ENCODE assay signal across 16 cellular contexts in genomic region chr10:4699950-4700730, GRCh38.
"Had no signal": no experiment of that assay in that cellular context is flagged by ENCODE, and none has a peak within 500 bp of the region (broad histone marks: within the 10 kb centered on the region; RNA-seq: fewer than 3 reads in every experiment).

No MANE protein-coding gene starts in this region.

- ATAC-seq: activated CD8-positive, alpha-beta memory T cell treated with anti-CD3 and anti-CD28 coated beads, Interleukin-2, amount 10 ng/mL, durations not matched to agents 7 days and 5 days; gastrocnemius medialis; heart right ventricle; naive thymus-derived CD8-positive, alpha-beta T cell; sciatic nerve; stimulated activated memory B cell treated with anti-CD40 and anti-IgM and Interleukin-4, amounts not matched to agents 10 μg/mL and 1 μg/mL and 100 μg/mL, for 72 hours had no signal

- H3K27me3 ChIP-seq: esophagus squamous epithelium, gastrocnemius medialis, heart right ventricle, ovary, spleen had no signal

- DNase-seq: activated CD4-positive, alpha-beta memory T cell treated with anti-CD3 and anti-CD28 coated beads for 36 hours; activated CD8-positive, alpha-beta memory T cell treated with anti-CD3 and anti-CD28 coated beads, Interleukin-2, amount 10 ng/mL, durations not matched to agents 7 days and 5 days; activated naive CD8-positive, alpha-beta T cell treated with anti-CD3 and anti-CD28 coated beads for 36 hours; amniotic stem cell; effector memory CD4-positive, alpha-beta T cell; esophagus squamous epithelium; gastrocnemius medialis; heart right ventricle; immature natural killer cell; naive thymus-derived CD8-positive, alpha-beta T cell; ovary; spleen; stimulated activated CD4-positive, alpha-beta T cell treated with anti-CD3 and anti-CD28 coated beads, Interleukin-4, amount 100 ng/mL, for 4 hours had no signal

- H3K27ac Mint-ChIP-seq: activated CD4-positive, alpha-beta memory T cell treated with anti-CD3 and anti-CD28 coated beads for 36 hours; activated CD8-positive, alpha-beta memory T cell treated with anti-CD3 and anti-CD28 coated beads, Interleukin-2, amount 10 ng/mL, durations not matched to agents 7 days and 5 days; activated naive CD8-positive, alpha-beta T cell treated with anti-CD3 and anti-CD28 coated beads for 36 hours; immature natural killer cell; memory B cell; naive thymus-derived CD8-positive, alpha-beta T cell; stimulated activated memory B cell treated with anti-CD40 and anti-IgM and Interleukin-4, amounts not matched to agents 10 μg/mL and 1 μg/mL and 100 μg/mL, for 72 hours had no signal

- H3K4me3 Mint-ChIP-seq: activated CD4-positive, alpha-beta memory T cell treated with anti-CD3 and anti-CD28 coated beads for 36 hours; activated CD8-positive, alpha-beta memory T cell treated with anti-CD3 and anti-CD28 coated beads, Interleukin-2, amount 10 ng/mL, durations not matched to agents 7 days and 5 days; activated naive CD8-positive, alpha-beta T cell treated with anti-CD3 and anti-CD28 coated beads for 36 hours; immature natural killer cell; memory B cell; naive thymus-derived CD8-positive, alpha-beta T cell; stimulated activated memory B cell treated with anti-CD40 and anti-IgM and Interleukin-4, amounts not matched to agents 10 μg/mL and 1 μg/mL and 100 μg/mL, for 72 hours had no signal

- H3K36me3 Mint-ChIP-seq: activated CD4-positive, alpha-beta memory T cell treated with anti-CD3 and anti-CD28 coated beads for 36 hours; activated CD8-positive, alpha-beta memory T cell treated with anti-CD3 and anti-CD28 coated beads, Interleukin-2, amount 10 ng/mL, durations not matched to agents 7 days and 5 days; activated naive CD8-positive, alpha-beta T cell treated with anti-CD3 and anti-CD28 coated beads for 36 hours; immature natural killer cell; memory B cell; naive thymus-derived CD8-positive, alpha-beta T cell; stimulated activated memory B cell treated with anti-CD40 and anti-IgM and Interleukin-4, amounts not matched to agents 10 μg/mL and 1 μg/mL and 100 μg/mL, for 72 hours had no signal

- H3K4me1 Mint-ChIP-seq: activated naive CD8-positive, alpha-beta T cell treated with anti-CD3 and anti-CD28 coated beads for 36 hours had no signal

- H3K36me3 ChIP-seq: esophagus squamous epithelium, gastrocnemius medialis, heart right ventricle, ovary, spleen had no signal

- H3K9me3 Mint-ChIP-seq: activated CD4-positive, alpha-beta memory T cell treated with anti-CD3 and anti-CD28 coated beads for 36 hours; activated naive CD8-positive, alpha-beta T cell treated with anti-CD3 and anti-CD28 coated beads for 36 hours; immature natural killer cell; memory B cell; naive thymus-derived CD8-positive, alpha-beta T cell; stimulated activated memory B cell treated with anti-CD40 and anti-IgM and Interleukin-4, amounts not matched to agents 10 μg/mL and 1 μg/mL and 100 μg/mL, for 72 hours had no signal

- H3K27ac ChIP-seq: esophagus squamous epithelium, gastrocnemius medialis, ovary, spleen had no signal

- H3K9me3 ChIP-seq: esophagus squamous epithelium, gastrocnemius medialis, heart right ventricle, ovary, spleen had no signal

- H3K4me3 ChIP-seq: esophagus squamous epithelium, gastrocnemius medialis, heart right ventricle, ovary, spleen had no signal
